9 cellular contexts compared by ENCODE assay signal in genomic region chr12:100199023-100199346, GRCh38. TPM values are rescaled to one million over a fixed set of nuclear protein-coding genes. Genes with fewer than 3 reads are reported as not detected.
A peak's percentile ranks its signal among the peaks of the same experiment; 100 is the strongest.
DNase-seq lines count a peak whose midpoint lies in the region; ATAC-seq, FAIRE-seq and TF ChIP-seq lines count a peak whose summit lies in the region.
"Had no signal": no experiment of that assay in that cellular context is flagged by ENCODE, and none has a peak within 500 bp of the region (broad histone marks: within the 10 kb centered on the region; RNA-seq: fewer than 3 reads in every experiment).

No MANE protein-coding gene starts in this region.

- peak overlapping the region; percentile 88 for H3K4me3 ChIP-seq in BLaER1
- H3K4me3 ChIP-seq in K562: peak overlapping the region; percentile 73
- peak overlapping the region; percentile 35 for H3K4me3 ChIP-seq in mucosa of stomach (ENCODE audit: low read length)

- H3K79me2 ChIP-seq in K562 (ENCODE audit: control insufficient read depth, insufficient read depth, low read length): peaks cover 41% of the 10 kb centered on the region

- H3K9me3 ChIP-seq in BLaER1: peaks cover 6% of the 10 kb centered on the region; the same call in 1 of the 2 replicates
- no peaks in the 10 kb centered on the region for H3K9me3 ChIP-seq in K562 (replicated peaks; ENCODE audit: control insufficient read depth, insufficient read depth, low read depth, low read length)
- no peaks in the 10 kb centered on the region for H3K9me3 ChIP-seq in mucosa of stomach (ENCODE audit: control insufficient read depth, low read length)

- no peak for TF ChIP-seq CTCF in K562 (IDR thresholded peaks at IDR 0.05 in 2 of 3, conservative IDR thresholded peaks at IDR 0.05 in 1 of 3; ENCODE audit: insufficient read depth in 2 of 3, low read depth in 1 of 3, low read length in 3 of 3)
- TF ChIP-seq CTCF in GM10248 (IDR thresholded peaks at IDR 0.05; ENCODE audit: control extremely low read depth, extremely low read depth, low read depth, missing control alignments): no peak

- in situ Hi-C loops in K562 (cut with MboI): no loop called here

- TF ChIP-seq POLR2A in K562 (conservative IDR thresholded peaks at IDR 0.05): no peak

- H3K9ac ChIP-seq in BLaER1: peak overlapping the region; percentile 87
- peak overlapping the region; percentile 53 to 95 for H3K9ac ChIP-seq in K562 (ENCODE audit: insufficient read depth in 1 of 2, low read depth in 2 of 2, low read length in 2 of 2)
- H3K9ac ChIP-seq in mucosa of stomach (ENCODE audit: low read length): peak overlapping the region; percentile 50

- H3K27me3 ChIP-seq in BLaER1 (no peaks in the 10 kb centered on the region), K562 (ENCODE audit: control insufficient read depth in 2 of 2, insufficient read depth in 2 of 2, low read length in 2 of 2) (no peaks in the 10 kb centered on the region), mucosa of stomach (ENCODE audit: control insufficient read depth, insufficient read depth, low read length) (no peaks in the 10 kb centered on the region)

- no peak for TF ChIP-seq RAD21 in K562 (CRISPR knock-in tag; conservative IDR thresholded peaks at IDR 0.05 in 1 of 2, IDR thresholded peaks at IDR 0.05 in 1 of 2)

- peaks cover 22% of the 10 kb centered on the region for H4K20me1 ChIP-seq in BLaER1
- H4K20me1 ChIP-seq in K562 (replicated peaks; ENCODE audit: control insufficient read depth, insufficient read depth, low read length): no peaks in the 10 kb centered on the region

- ATAC-seq in HG02938 (IDR thresholded peaks at IDR 0.05; ENCODE audit: unreplicated experiment) (peak; percentile 3), K562 (no peak), GM18519 (IDR thresholded peaks at IDR 0.05; ENCODE audit: low FRiP score, unreplicated experiment) (no peak)

- peak overlapping the region; percentile 98 for H3K4me2 ChIP-seq in BLaER1
- peak overlapping the region; percentile 95 for H3K4me2 ChIP-seq in K562 (ENCODE audit: insufficient read depth, low read length)

- no peak for DNase-seq in K562 (ENCODE audit: extremely low read depth in 1 of 4, low spot score in 3 of 4)
- DNase-seq in GM10248 (ENCODE audit: extremely low spot score): no peak
- no peak for DNase-seq in DMS 273 treated with DMSO at 0.1 percent for 48 hours (lab: John Stamatoyannopoulos, UW)
- DNase-seq in ecto neural progenitor cell (ENCODE audit: low spot score): no peak

- H3K36me3 ChIP-seq in BLaER1 (peaks cover 27% of the 10 kb centered on the region), K562 (ENCODE audit: control insufficient read depth, insufficient read depth, low read length) (no peaks in the 10 kb centered on the region; the same call in 2 of the 3 replicates), mucosa of stomach (ENCODE audit: control insufficient read depth, insufficient read depth, low read length) (no peaks in the 10 kb centered on the region)

- peak overlapping the region; percentile 92 for H2AFZ ChIP-seq in K562 (ENCODE audit: low read depth, low read length)

- H3K27ac ChIP-seq in BLaER1 (peak overlapping the region; percentile 92), K562 (ENCODE audit: extremely low read depth, low read depth, low read length) (0 out of 3 replicates have a peak overlapping the region, but pooled peaks have one; percentile 74)

- no peak for FAIRE-seq in K562 (lab: Jason Lieb, UNC)
- FAIRE-seq: frontal cortex had no signal

- no peak for TF ChIP-seq EP300 in K562 (IDR thresholded peaks at IDR 0.05; ENCODE audit: low read length)

- H3K4me1 ChIP-seq in BLaER1: peaks cover 35% of the 10 kb centered on the region
- H3K4me1 ChIP-seq in K562 (replicated peaks in 1 of 2; ENCODE audit: control insufficient read depth in 2 of 2, insufficient read depth in 2 of 2, low read length in 2 of 2): peaks cover 0 to 29% of the 10 kb centered on the region in 2 experiments; a peak in 2 of 5 replicates
- peaks cover 5% of the 10 kb centered on the region for H3K4me1 ChIP-seq in mucosa of stomach (ENCODE audit: control insufficient read depth, insufficient read depth, low read length)

- POLR2A ChIA-PET in K562 (lab: Yijun Ruan, JAX): no interaction called here
- POLR2A ChIA-PET in GM10248 (lab: Yijun Ruan, JAX): no interaction called here

- intact Hi-C loops in K562 (cut with micrococcal nuclease): no loop called here

- BruUV-seq in K562 (replicated peaks; lab: Mats Ljungman, UMichigan): no TSS peak

- 16% methylated on average over 6 of the region's 6 CpGs for WGBS in K562 (ENCODE audit: insufficient coverage, low coverage, missing lambda C conversion rate)

- H3K9me1 ChIP-seq in K562 (ENCODE audit: control insufficient read depth, insufficient read depth, low read length): no peaks in the 10 kb centered on the region

- CTCF ChIA-PET in K562 (lab: Yijun Ruan, JAX; ENCODE audit: low intra/inter-chr PET ratio) (no interaction called here), GM10248 (lab: Yijun Ruan, JAX) (no interaction called here)

TF ChIP-seq in K562, 482 proteins besides CTCF, POLR2A, EP300 and RAD21 (continues in another document):
- no peak for TF ChIP-seq RBFOX2 (IDR thresholded peaks at IDR 0.05; ENCODE audit: low read depth, low read length)
- no peak for TF ChIP-seq KLF13 (tag; IDR thresholded peaks at IDR 0.05; ENCODE audit: borderline replicate concordance, low read depth)
- TF ChIP-seq SREBF2 (CRISPR knock-in tag; IDR thresholded peaks at IDR 0.05): no peak
- peak in 1 of 2 experiments; percentile 55 for TF ChIP-seq AFF1 (IDR thresholded peaks at IDR 0.05; ENCODE audit: low read depth in 1 of 2, partially characterized antibody in 2 of 2)
- 0 out of 2 replicates have a peak, but pooled peaks have one; percentile 8 for TF ChIP-seq CBFA2T2 (conservative IDR thresholded peaks at IDR 0.05)

RNA-seq across cellular contexts. Expression of gene ACTR6, which starts 1.6 kb away (rescaled TPM):
- total RNA-seq in K562 (2011; cell fraction: chromatin; rRNA removed; ENCODE audit: low replicate concordance): 25.4 and 61.1 TPM in 2 replicates
- 26.3 and 29.0 TPM in 2 replicates for total RNA-seq in K562 (2011; cell fraction: nucleolus; rRNA removed)
- total RNA-seq in K562 (2011; cell fraction: nucleoplasm; rRNA removed): 24.4 and 24.9 TPM in 2 replicates
- total RNA-seq in K562 (2014; rRNA removed) (25.7 and 26.1 TPM in 2 replicates), K562 (2014; rRNA removed; fragmentation: Illumina TruSeq; extraction: Trizol) (88.6 and 117 TPM in 2 replicates), K562 (2015; rRNA removed; fragmentation: Illumina TruSeq; extraction: Trizol) (42.9 and 49.0 TPM in 2 replicates), K562 (2021) (67.4 and 74.5 TPM in 2 replicates)
- polyA plus RNA-seq in K562 (2011; rRNA removed) (87.2 and 102 TPM in 2 replicates), K562 (2014; fragmentation: Illumina TruSeq; extraction: Trizol) (58.4 and 70.9 TPM in 2 replicates), K562 (2014; fragmentation: Nextera tagmentation; extraction: Ambion mirVana) (100 to 1,000 TPM in 1 of 2 experiments, 10 to 100 TPM in 1; 99.8 to 109 TPM), K562 (2014; rRNA removed) (42.9 and 44.9 TPM in 2 replicates)
- 7.8 and 25.0 TPM in 2 replicates for polyA plus RNA-seq in K562 (2011; cell fraction: cytosol; rRNA removed)
- 13.6 and 23.1 TPM in 2 replicates for polyA plus RNA-seq in K562 (2011; cell fraction: nucleus; rRNA removed)
- 34.7 and 41.8 TPM in 2 replicates for polyA plus RNA-seq in K562 (2012)
- polyA minus RNA-seq in K562 (2011; rRNA and poly(A)+ RNA removed): 32.8 and 37.7 TPM in 2 replicates
- 11.6 and 13.6 TPM in 2 replicates for polyA minus RNA-seq in K562 (2011; cell fraction: cytosol; rRNA and poly(A)+ RNA removed)
- polyA minus RNA-seq in K562 (2011; cell fraction: nucleus; rRNA and poly(A)+ RNA removed): 12.9 and 33.0 TPM in 2 replicates

RNA-seq across cellular contexts. Expression of gene BLTP3B, which starts 56.3 kb away (rescaled TPM):
- 13.0 and 38.9 TPM in 2 replicates for total RNA-seq in K562 (2011; cell fraction: chromatin; rRNA removed; ENCODE audit: low replicate concordance)
- total RNA-seq in K562 (2011; cell fraction: nucleolus; rRNA removed): 6.5 and 7.5 TPM in 2 replicates
- total RNA-seq in K562 (2011; cell fraction: nucleoplasm; rRNA removed): 14.2 and 20.6 TPM in 2 replicates
- 14.8 and 15.5 TPM in 2 replicates for total RNA-seq in K562 (2014; rRNA removed)
- 25.5 and 25.6 TPM in 2 replicates for total RNA-seq in K562 (2014; rRNA removed; fragmentation: Illumina TruSeq; extraction: Trizol)
- total RNA-seq in K562 (2015; rRNA removed; fragmentation: Illumina TruSeq; extraction: Trizol): 24.7 and 27.4 TPM in 2 replicates
- total RNA-seq in K562 (2021): 17.9 and 19.7 TPM in 2 replicates
- 15.0 and 20.1 TPM in 2 replicates for polyA plus RNA-seq in K562 (2011; rRNA removed)
- polyA plus RNA-seq in K562 (2011; cell fraction: cytosol; rRNA removed): 5.0 and 7.5 TPM in 2 replicates
- 4.5 and 5.7 TPM in 2 replicates for polyA plus RNA-seq in K562 (2011; cell fraction: nucleus; rRNA removed)
- 7.4 and 10.4 TPM in 2 replicates for polyA plus RNA-seq in K562 (2012)
- 15.6 and 20.5 TPM in 2 replicates for polyA plus RNA-seq in K562 (2014; fragmentation: Illumina TruSeq; extraction: Trizol)
- polyA plus RNA-seq in K562 (2014; fragmentation: Nextera tagmentation; extraction: Ambion mirVana): 1 to 10 TPM; 3.9 to 5.0 TPM
- 10.8 TPM in 2 replicates for polyA plus RNA-seq in K562 (2014; rRNA removed)
- 79.4 and 83.2 TPM in 2 replicates for polyA minus RNA-seq in K562 (2011; rRNA and poly(A)+ RNA removed)
- polyA minus RNA-seq in K562 (2011; cell fraction: cytosol; rRNA and poly(A)+ RNA removed): 14.6 and 18.5 TPM in 2 replicates
- polyA minus RNA-seq in K562 (2011; cell fraction: nucleus; rRNA and poly(A)+ RNA removed): 8.2 and 15.9 TPM in 2 replicates

Comparison
In these comparisons a context has a peak if more than half of its experiments do, and no peak if none do; other contexts are left out.
1. H3K4me3 ChIP-seq: peak in every context shown above with its lines; median percentile 88 in BLaER1; 73 in K562; 35 in mucosa of stomach.